8 cellular contexts compared by ENCODE assay signal in the genomic region with DNA sequence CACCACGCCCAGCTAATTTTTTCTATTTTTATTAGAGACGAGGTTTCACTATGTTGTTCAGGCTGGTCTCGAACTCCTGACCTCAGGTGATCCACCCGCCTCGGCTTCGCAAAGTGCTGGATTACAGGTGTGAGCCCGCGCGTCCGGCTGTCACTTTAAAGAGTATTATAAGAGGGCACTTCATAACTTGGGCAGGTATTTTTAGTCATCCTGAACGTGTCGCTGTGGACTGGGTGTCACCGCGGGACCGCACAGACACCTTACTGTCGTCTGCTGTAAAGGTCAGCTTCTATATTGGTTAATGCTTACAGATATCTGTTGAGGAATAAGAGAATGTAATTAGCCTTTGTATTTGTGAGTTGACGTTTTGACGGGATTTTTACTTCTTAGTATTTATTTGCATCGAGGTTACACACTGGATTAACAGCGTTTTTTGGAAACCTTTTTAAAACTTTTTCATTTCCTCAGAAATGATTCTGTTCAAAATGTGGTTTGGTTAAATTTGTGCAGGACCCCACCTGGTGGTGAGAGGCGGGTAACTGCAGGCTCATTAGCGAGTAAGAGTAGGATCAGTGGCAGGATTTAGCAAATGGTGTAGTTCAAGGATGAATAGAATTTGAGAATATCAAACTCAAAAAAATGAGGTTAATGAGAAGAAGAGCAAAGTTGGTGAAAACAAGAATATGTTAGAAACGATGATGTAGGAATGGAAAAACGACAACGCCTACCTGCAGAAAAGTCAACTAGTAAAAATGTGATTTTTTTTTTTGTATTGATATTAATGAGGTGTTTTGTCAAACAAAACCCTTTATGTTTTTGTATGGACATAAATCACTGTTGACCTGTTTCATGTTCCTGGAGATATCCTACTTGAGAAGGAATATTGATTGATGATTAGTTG. TPM values are rescaled to one million over a fixed set of nuclear protein-coding genes. Genes with fewer than 3 reads are reported as not detected.
A peak's percentile ranks its signal among the peaks of the same experiment; 100 is the strongest.
DNase-seq lines count a peak whose midpoint lies in the region; ATAC-seq, FAIRE-seq and TF ChIP-seq lines count a peak whose summit lies in the region.

No MANE protein-coding gene starts in this region.

- no peak for ATAC-seq in GM18858 (IDR thresholded peaks at IDR 0.05; ENCODE audit: unreplicated experiment)

- POLR2A ChIA-PET in AG04450 (lab: Yijun Ruan, JAX) = interaction anchor here (0.6 kb wide), 1 partner anchor 9 kb away, joined by 3 read pairs; no protein-coding TSS in a partner anchor

- FAIRE-seq in GM12892 (lab: Jason Lieb, UNC) (peak; percentile 38), small intestine (lab: Jason Lieb, UNC) (no peak)

- peaks cover 4 to 15% of the 10 kb centered on the region in 2 donors for H3K4me1 ChIP-seq in small intestine (ENCODE audit: control insufficient read depth in 2 of 2, insufficient read depth in 1 of 2, low read depth in 1 of 2, low read length in 1 of 2)

- H3K36me3 ChIP-seq in small intestine (ENCODE audit: control insufficient read depth in 2 of 2, insufficient read depth in 2 of 2, low read length in 2 of 2) = no peaks in the 10 kb centered on the region

- H3K27ac ChIP-seq in AG04450 (ENCODE audit: low read depth, low read length) = no peak overlapping the region
- H3K27ac ChIP-seq in small intestine (ENCODE audit: low read depth in 1 of 2, low read length in 1 of 2) = no peak overlapping the region

- WGBS in small intestine, 3 donors = 46 to 51% (median 47%) methylated on average over 25 of the region's 25 CpGs

- H3K9me3 ChIP-seq in AG04450 (ENCODE audit: control insufficient read depth, insufficient read depth, low read length) (no peaks in the 10 kb centered on the region), small intestine (ENCODE audit: control insufficient read depth, low read depth) (no peaks in the 10 kb centered on the region)

- H3K27me3 ChIP-seq in AG04450 (ENCODE audit: control insufficient read depth, insufficient read depth, low read length) (no peaks in the 10 kb centered on the region), small intestine (ENCODE audit: control insufficient read depth in 2 of 2, insufficient read depth in 2 of 2, low read length in 2 of 2) (no peaks in the 10 kb centered on the region)

- peak overlapping the region; percentile 11 for H3K4me3 ChIP-seq in AG04450 (ENCODE audit: low read depth, low read length)
- no peak overlapping the region for H3K4me3 ChIP-seq in astrocyte of the spinal cord (ENCODE audit: low read depth, low read length)
- no peak overlapping the region for H3K4me3 ChIP-seq in small intestine (ENCODE audit: low read depth in 1 of 2, low read length in 2 of 2)

- DNase-seq in AG04450 (ENCODE audit: low read depth, low spot score) (no peak), GM12892 (ENCODE audit: insufficient read length) (no peak), LoVo (ENCODE audit: low spot score) (peak; percentile 70), T-helper 9 cell (peak; percentile 51), astrocyte of the spinal cord (ENCODE audit: low read depth, low spot score) (peak; percentile 81), hypothalamus (lab: John Stamatoyannopoulos, UW) (peak in 33 of 51 donors; percentile 0 to 77 (median 34)), small intestine (peak; percentile 69)

- in situ Hi-C loops in astrocyte of the spinal cord (cut with HindIII; ENCODE audit: low sequenced_read_pairs) = no loop called here

- peak; percentile 94 for TF ChIP-seq CTCF in AG04450 (IDR thresholded peaks at IDR 0.05; ENCODE audit: low read depth, low read length)
- TF ChIP-seq CTCF in astrocyte of the spinal cord (IDR thresholded peaks at IDR 0.05; ENCODE audit: low read depth, low read length) = peak; percentile 97

- CTCF ChIA-PET in AG04450 (lab: Charles Lee) = interaction anchor here (0.6 to 2.9 kb wide), 16 partner anchors 10 to 370 kb away, joined by 3 to 19 read pairs (median 4); no protein-coding TSS in a partner anchor

- TF ChIP-seq POLR2A in GM12892 (IDR thresholded peaks at IDR 0.05; ENCODE audit: low read depth, low read length) = no peak

RNA-seq across cellular contexts. Expression of a gene that starts 3.2 kb away (rescaled TPM):
- polyA plus RNA-seq in AG04450 (2011; rRNA removed) (138 and 188 TPM in 2 replicates), small intestine (10 to 100 TPM; 61.7 to 72.0 (median 61.9) TPM)
- polyA minus RNA-seq in AG04450 (2011; rRNA and poly(A)+ RNA removed) = 36.8 and 57.4 TPM in 2 replicates
- polyA plus RNA-seq in GM12892 (2012; ENCODE audit: missing spikeins) = 57.1 TPM

Comparison
In these comparisons a context has a peak if more than half of its experiments do, and no peak if none do; other contexts are left out.
1. DNase-seq: peak in LoVo (single experiment), T-helper 9 cell (single experiment), astrocyte of the spinal cord (single experiment), hypothalamus (33 of 51) and small intestine (single experiment); none in AG04450 (single experiment) and GM12892 (single experiment).